Comparison of ENCODE assay signal across 9 cellular contexts in genomic region chr12:115337693-115338543, GRCh38.
DNase-seq lines count a peak whose midpoint lies in the region; ATAC-seq and TF ChIP-seq lines count a peak whose summit lies in the region.
"Had no signal": no experiment of that assay in that cellular context is flagged by ENCODE, and none has a peak within 500 bp of the region (broad histone marks: within the 10 kb centered on the region; RNA-seq: fewer than 3 reads in every experiment).

No MANE protein-coding gene starts in this region.

- H3K4me3 ChIP-seq in mucosa of descending colon (no peak overlapping the region), Caco-2 (ENCODE audit: low read depth, low read length) (no peak overlapping the region)

- TF ChIP-seq CTCF in mucosa of descending colon (IDR thresholded peaks at IDR 0.05) (no peak), Caco-2 (IDR thresholded peaks at IDR 0.05; ENCODE audit: insufficient read depth in 1 of 2, low read depth in 1 of 2, low read length in 1 of 2, severe bottlenecking in 1 of 2, unreplicated experiment in 1 of 2) (no peak)

- POLR2A ChIA-PET in Caco-2 (lab: Charles Lee) = no interaction called here

- H3K4me3 Mint-ChIP-seq in Caco-2 (ENCODE audit: unreplicated experiment) = no peak overlapping the region

- intact Hi-C loops in mucosa of descending colon (cut with DNase I, micrococcal nuclease) (no loop called here), Caco-2 (cut with micrococcal nuclease; ENCODE audit: unreplicated experiment) (no loop called here)

- H3K9me3 Mint-ChIP-seq in Caco-2 (ENCODE audit: unreplicated experiment) = peaks cover 5% of the 10 kb centered on the region

- H3K27me3 Mint-ChIP-seq in Caco-2 (ENCODE audit: insufficient read depth, unreplicated experiment) = peaks cover 3% of the 10 kb centered on the region

- H3K36me3 Mint-ChIP-seq in Caco-2 (ENCODE audit: insufficient read depth, unreplicated experiment) = peaks cover 6% of the 10 kb centered on the region

- DNase-seq in AG20443 (ENCODE audit: low spot score) = peak; percentile 85
- peak; percentile 82 to 89 for DNase-seq in NCI-H187 (lab: John Stamatoyannopoulos, UW)
- peak; percentile 58 for DNase-seq in dermis blood vessel endothelial cell
- peak in 1 of 3 donors; percentile 24 for DNase-seq in mucosa of descending colon
- DNase-seq in DMS114 treated with DMSO at 0.1 percent for 48 hours (lab: John Stamatoyannopoulos, UW; ENCODE audit: unreplicated experiment) = no peak
- DNase-seq in Caco-2 = no peak
- DNase-seq in retina = no peak
- DNase-seq: glutamatergic neuron had no signal

- ATAC-seq in mucosa of descending colon (peak; percentile 60), HG03520 (IDR thresholded peaks at IDR 0.05; ENCODE audit: unreplicated experiment) (no peak)

- no peaks in the 10 kb centered on the region for H3K27me3 ChIP-seq in Caco-2 (replicated peaks; ENCODE audit: control insufficient read depth, insufficient read depth, low read length)

- H3K9me3 ChIP-seq in mucosa of descending colon (no peaks in the 10 kb centered on the region), Caco-2 (no peaks in the 10 kb centered on the region)

- no peak overlapping the region for H3K27ac Mint-ChIP-seq in Caco-2 (ENCODE audit: unreplicated experiment)

- H3K36me3 ChIP-seq in mucosa of descending colon (ENCODE audit: low read depth) = no peaks in the 10 kb centered on the region
- H3K36me3 ChIP-seq in Caco-2 (ENCODE audit: control insufficient read depth, insufficient read depth, low read length) = no peaks in the 10 kb centered on the region

- CTCF ChIA-PET in Caco-2 (lab: Charles Lee) = no interaction called here

- no TSS peak for BruUV-seq in Caco-2 (replicated peaks; lab: Mats Ljungman, UMichigan)

- H3K4me1 Mint-ChIP-seq in Caco-2 (ENCODE audit: low read depth, unreplicated experiment) = no peaks in the 10 kb centered on the region

- H3K4me1 ChIP-seq in mucosa of descending colon (ENCODE audit: low read depth) (no peaks in the 10 kb centered on the region), Caco-2 (no peaks in the 10 kb centered on the region)

Comparison
In these comparisons a context has a peak if more than half of its experiments do, and no peak if none do; other contexts are left out.
1. DNase-seq: peak in AG20443 (single experiment), NCI-H187 (2 of 2) and dermis blood vessel endothelial cell (single experiment); none in DMS114 treated with DMSO at 0.1 percent for 48 hours (single experiment), Caco-2 (0 of 2) and retina (single experiment).